In the genomic region with DNA sequence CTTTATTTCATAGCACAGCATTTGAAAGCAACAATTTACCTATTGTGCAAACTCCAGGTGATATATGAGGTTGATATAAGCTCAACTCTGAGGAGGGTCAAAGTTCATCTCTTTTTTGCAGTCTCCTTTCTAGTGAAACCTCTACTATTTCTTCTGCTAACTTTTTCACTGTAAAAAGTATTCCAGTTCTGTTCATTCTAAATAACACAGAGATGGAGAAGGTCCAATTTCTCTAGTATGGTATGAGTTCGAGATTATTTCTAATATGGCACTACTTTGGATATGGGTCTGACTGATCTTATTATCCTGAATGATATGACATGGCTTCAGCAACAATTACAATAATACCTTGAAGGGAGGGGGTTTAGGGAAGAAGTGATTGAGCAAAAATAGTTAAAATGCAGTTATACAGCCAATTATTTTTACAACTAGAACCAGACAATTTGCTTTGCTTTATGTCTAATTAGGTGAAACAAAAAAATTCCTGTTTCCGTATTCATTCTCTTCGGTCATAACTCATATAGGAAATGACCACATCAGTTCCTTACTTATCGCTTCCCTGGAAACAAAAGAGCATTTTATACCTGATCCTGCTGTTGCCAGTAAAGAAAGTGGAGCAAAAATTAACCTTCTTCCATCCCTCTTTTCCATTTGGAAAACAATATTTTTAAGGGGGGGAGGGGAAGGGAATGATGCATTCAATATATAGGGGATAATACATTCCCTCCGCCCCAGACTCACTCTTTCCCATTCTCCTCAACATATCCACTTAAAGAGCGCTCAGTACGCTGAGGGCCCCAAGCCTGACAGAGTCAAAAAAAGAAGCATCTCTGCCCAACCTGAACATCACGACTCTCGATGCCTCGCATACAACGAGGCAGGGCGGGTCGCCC, we compare ENCODE assay signal across 8 cellular contexts. TPM values are rescaled to one million over a fixed set of nuclear protein-coding genes. Genes with fewer than 3 reads are reported as not detected.
DNase-seq lines count a peak whose midpoint lies in the region; ATAC-seq and TF ChIP-seq lines count a peak whose summit lies in the region.

No MANE protein-coding gene starts in this region.

- H3K27me3 Mint-ChIP-seq in activated T-cell treated with anti-CD3 and anti-CD28 coated beads, Interleukin-2, amount 50 U/mL, for 72 hours (ENCODE audit: low read depth) = peaks cover 73% of the 10 kb centered on the region
- H3K27me3 Mint-ChIP-seq in activated CD4-positive, alpha-beta T cell treated with anti-CD3 and anti-CD28 coated beads for 36 hours = peaks cover 57% of the 10 kb centered on the region

- no peak for ATAC-seq in activated T-cell treated with anti-CD3 and anti-CD28 coated beads, Interleukin-2, amount 50 U/mL, for 72 hours (replicated peaks in 1 of 2)
- no peak for ATAC-seq in psoas muscle
- no peak for ATAC-seq in activated CD4-positive, alpha-beta T cell treated with anti-CD3 and anti-CD28 coated beads for 36 hours

- H3K4me3 ChIP-seq in psoas muscle = peak overlapping the region; percentile 87

- peaks cover 5% of the 10 kb centered on the region for H3K9me3 ChIP-seq in psoas muscle

- no peaks in the 10 kb centered on the region for H3K9me3 Mint-ChIP-seq in activated T-cell treated with anti-CD3 and anti-CD28 coated beads, Interleukin-2, amount 50 U/mL, for 72 hours
- H3K9me3 Mint-ChIP-seq in activated CD4-positive, alpha-beta T cell treated with anti-CD3 and anti-CD28 coated beads for 36 hours (ENCODE audit: low read depth) = no peaks in the 10 kb centered on the region

- H3K36me3 Mint-ChIP-seq in activated T-cell treated with anti-CD3 and anti-CD28 coated beads, Interleukin-2, amount 50 U/mL, for 72 hours (ENCODE audit: insufficient read depth in 2 of 2) = no peaks in the 10 kb centered on the region
- no peaks in the 10 kb centered on the region for H3K36me3 Mint-ChIP-seq in activated CD4-positive, alpha-beta T cell treated with anti-CD3 and anti-CD28 coated beads for 36 hours (ENCODE audit: low read depth)

- H3K4me1 ChIP-seq in psoas muscle = peaks cover 3% of the 10 kb centered on the region

- no peak for DNase-seq in activated T-cell treated with anti-CD3 and anti-CD28 coated beads, Interleukin-2, amount 50 U/mL, for 72 hours
- DNase-seq in activated T-cell treated with anti-CD3 and anti-CD28 coated beads, Interleukin-2, amount 50 U/mL, for 1 hour = no peak
- DNase-seq in NCI-H1417 treated with DMSO at 0.1 percent for 48 hours (lab: John Stamatoyannopoulos, UW) (peak; percentile 7), epithelial cell of prostate (ENCODE audit: low read depth, low spot score) (no peak), psoas muscle (no peak), AML-193 (lab: John Stamatoyannopoulos, UW) (no peak), T1000 (lab: John Stamatoyannopoulos, UW) (no peak)
- DNase-seq in activated CD4-positive, alpha-beta T cell treated with anti-CD3 and anti-CD28 coated beads for 36 hours = no peak

- H3K27ac Mint-ChIP-seq in activated T-cell treated with anti-CD3 and anti-CD28 coated beads, Interleukin-2, amount 50 U/mL, for 72 hours = no peak overlapping the region
- H3K27ac Mint-ChIP-seq in activated CD4-positive, alpha-beta T cell treated with anti-CD3 and anti-CD28 coated beads for 36 hours = no peak overlapping the region

- peak overlapping the region; percentile 92 for H3K27ac ChIP-seq in epithelial cell of prostate
- H3K27ac ChIP-seq in psoas muscle = peak overlapping the region; percentile 86

- CTCF ChIA-PET in activated CD4-positive, alpha-beta T cell treated with anti-CD3 and anti-CD28 coated beads for 36 hours (lab: Charles Lee) = no interaction called here

- WGBS in psoas muscle, 3 donors = 11 to 14% (median 12%) methylated on average over 13 of the region's 13 CpGs

- peak overlapping the region; percentile 60 to 73 for H3K4me3 Mint-ChIP-seq in activated T-cell treated with anti-CD3 and anti-CD28 coated beads, Interleukin-2, amount 50 U/mL, for 72 hours
- no peak overlapping the region for H3K4me3 Mint-ChIP-seq in activated CD4-positive, alpha-beta T cell treated with anti-CD3 and anti-CD28 coated beads for 36 hours

- POLR2A ChIA-PET in activated CD4-positive, alpha-beta T cell treated with anti-CD3 and anti-CD28 coated beads for 36 hours (lab: Charles Lee) = no interaction called here

- H3K27me3 ChIP-seq in psoas muscle (ENCODE audit: insufficient read depth in 3 of 3, low read length in 2 of 3) = peaks cover 0 to 32% (median 0%) of the 10 kb centered on the region in 3 donors

- TF ChIP-seq CTCF in psoas muscle (IDR thresholded peaks at IDR 0.05) = no peak

- intact Hi-C loops in psoas muscle (cut with DNase I) = no loop called here
- intact Hi-C loops in activated CD4-positive, alpha-beta T cell treated with anti-CD3 and anti-CD28 coated beads for 36 hours (cut with DNase I, micrococcal nuclease) = no loop called here

- H3K36me3 ChIP-seq in psoas muscle (ENCODE audit: insufficient read depth in 1 of 2, low read depth in 1 of 2) = no peaks in the 10 kb centered on the region

- H3K4me1 Mint-ChIP-seq in activated T-cell treated with anti-CD3 and anti-CD28 coated beads, Interleukin-2, amount 50 U/mL, for 72 hours (ENCODE audit: low read depth) = no peaks in the 10 kb centered on the region
- peaks cover 4% of the 10 kb centered on the region for H3K4me1 Mint-ChIP-seq in activated CD4-positive, alpha-beta T cell treated with anti-CD3 and anti-CD28 coated beads for 36 hours

RNA-seq across cellular contexts. Expression of gene TBC1D9, which starts 1.0 kb away (rescaled TPM):
- not detected for total RNA-seq in activated T-cell treated with anti-CD3 and anti-CD28 coated beads, Interleukin-2, amount 50 U/mL, for 72 hours
- 1 to 10 TPM; 2.1 to 5.4 (median 4.2) TPM for total RNA-seq in psoas muscle
- polyA plus RNA-seq in psoas muscle = 1 to 10 TPM; 1.6 to 1.7 (median 1.6) TPM
- under 1 TPM; 0.07 to 0.11 TPM for total RNA-seq in activated CD4-positive, alpha-beta T cell treated with anti-CD3 and anti-CD28 coated beads for 36 hours
